4 cellular contexts compared by ENCODE assay signal in the genomic region with DNA sequence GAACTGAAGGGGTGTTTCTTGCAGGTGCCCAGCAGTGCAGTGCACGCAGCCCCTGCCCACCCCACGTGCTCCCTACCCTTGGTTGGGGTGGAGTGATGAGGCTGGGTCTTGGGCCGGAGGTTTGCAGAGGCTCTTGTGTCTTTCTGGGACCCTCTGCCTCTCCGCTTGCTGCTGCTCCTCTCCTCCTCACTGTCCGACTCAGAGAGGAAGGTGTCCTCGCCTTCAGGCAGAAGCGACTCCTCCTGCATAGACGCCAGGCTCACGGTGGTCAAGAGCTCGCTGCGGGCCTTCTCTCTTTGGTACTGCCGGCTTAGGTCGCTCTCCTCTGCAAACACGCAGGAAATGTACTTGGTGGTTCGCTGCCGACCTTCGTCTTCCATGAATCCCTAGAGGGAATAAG.
"Had no signal": no experiment of that assay in that cellular context is flagged by ENCODE, and none has a peak within 500 bp of the region (broad histone marks: within the 10 kb centered on the region; RNA-seq: fewer than 3 reads in every experiment).

No MANE protein-coding gene starts in this region.

- ATAC-seq: GM23338 had no signal

- H3K4me1 Mint-ChIP-seq: GM23338, H9 had no signal

- H3K4me3 Mint-ChIP-seq: GM23338, H9 had no signal

- DNase-seq: H9, HCEC 1CT, IMR-90 had no signal

- H3K9me3 Mint-ChIP-seq: GM23338, H9 had no signal

- H2AFZ ChIP-seq: GM23338 had no signal

- H3K27ac Mint-ChIP-seq: GM23338 had no signal

- H3K4me3 ChIP-seq: GM23338 had no signal

- H3K4me2 ChIP-seq: GM23338 had no signal
